In the genomic region with DNA sequence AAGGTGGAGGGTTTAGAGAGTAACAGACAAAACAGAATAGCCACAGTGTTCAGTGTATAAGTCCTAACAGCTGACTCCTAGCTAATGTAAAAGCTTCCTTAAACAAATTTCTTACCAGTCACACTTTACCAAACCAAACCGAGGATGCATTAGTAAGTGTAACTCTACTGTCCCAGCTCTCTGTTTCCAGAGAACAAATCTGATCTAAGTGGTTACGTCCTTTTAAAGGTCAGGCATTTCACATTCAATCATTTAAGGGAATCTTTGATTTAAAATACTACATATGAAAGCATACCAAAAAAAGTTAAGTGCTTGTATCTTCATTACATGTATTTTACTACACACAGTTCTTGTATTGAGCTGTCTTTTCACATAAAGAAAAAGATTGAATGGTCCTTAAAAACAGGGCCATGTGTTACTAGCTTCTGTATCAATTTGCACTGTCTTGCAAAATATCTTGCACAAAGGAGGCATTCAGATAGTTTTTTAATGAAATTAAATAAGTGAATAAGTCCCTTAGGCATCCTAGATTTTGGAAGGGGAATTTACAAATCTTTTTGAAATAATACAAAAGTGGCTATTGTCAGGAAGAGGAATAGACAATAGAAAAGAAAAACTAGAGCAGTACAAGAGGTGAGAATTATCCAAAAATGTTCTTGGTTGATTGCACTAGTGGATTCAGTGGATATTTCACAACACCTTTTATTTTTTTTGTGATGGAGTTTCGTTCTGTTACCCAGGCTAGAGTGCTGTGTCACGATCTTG, we compare ENCODE assay signal across 1 cellular context.
TF ChIP-seq lines count a peak whose summit lies in the region.

No MANE protein-coding gene starts in this region.

TF ChIP-seq in GM23338, 12 proteins besides CTCF, POLR2A, EP300 and RAD21 (continued from another document):
- TF ChIP-seq, protein P1, sequence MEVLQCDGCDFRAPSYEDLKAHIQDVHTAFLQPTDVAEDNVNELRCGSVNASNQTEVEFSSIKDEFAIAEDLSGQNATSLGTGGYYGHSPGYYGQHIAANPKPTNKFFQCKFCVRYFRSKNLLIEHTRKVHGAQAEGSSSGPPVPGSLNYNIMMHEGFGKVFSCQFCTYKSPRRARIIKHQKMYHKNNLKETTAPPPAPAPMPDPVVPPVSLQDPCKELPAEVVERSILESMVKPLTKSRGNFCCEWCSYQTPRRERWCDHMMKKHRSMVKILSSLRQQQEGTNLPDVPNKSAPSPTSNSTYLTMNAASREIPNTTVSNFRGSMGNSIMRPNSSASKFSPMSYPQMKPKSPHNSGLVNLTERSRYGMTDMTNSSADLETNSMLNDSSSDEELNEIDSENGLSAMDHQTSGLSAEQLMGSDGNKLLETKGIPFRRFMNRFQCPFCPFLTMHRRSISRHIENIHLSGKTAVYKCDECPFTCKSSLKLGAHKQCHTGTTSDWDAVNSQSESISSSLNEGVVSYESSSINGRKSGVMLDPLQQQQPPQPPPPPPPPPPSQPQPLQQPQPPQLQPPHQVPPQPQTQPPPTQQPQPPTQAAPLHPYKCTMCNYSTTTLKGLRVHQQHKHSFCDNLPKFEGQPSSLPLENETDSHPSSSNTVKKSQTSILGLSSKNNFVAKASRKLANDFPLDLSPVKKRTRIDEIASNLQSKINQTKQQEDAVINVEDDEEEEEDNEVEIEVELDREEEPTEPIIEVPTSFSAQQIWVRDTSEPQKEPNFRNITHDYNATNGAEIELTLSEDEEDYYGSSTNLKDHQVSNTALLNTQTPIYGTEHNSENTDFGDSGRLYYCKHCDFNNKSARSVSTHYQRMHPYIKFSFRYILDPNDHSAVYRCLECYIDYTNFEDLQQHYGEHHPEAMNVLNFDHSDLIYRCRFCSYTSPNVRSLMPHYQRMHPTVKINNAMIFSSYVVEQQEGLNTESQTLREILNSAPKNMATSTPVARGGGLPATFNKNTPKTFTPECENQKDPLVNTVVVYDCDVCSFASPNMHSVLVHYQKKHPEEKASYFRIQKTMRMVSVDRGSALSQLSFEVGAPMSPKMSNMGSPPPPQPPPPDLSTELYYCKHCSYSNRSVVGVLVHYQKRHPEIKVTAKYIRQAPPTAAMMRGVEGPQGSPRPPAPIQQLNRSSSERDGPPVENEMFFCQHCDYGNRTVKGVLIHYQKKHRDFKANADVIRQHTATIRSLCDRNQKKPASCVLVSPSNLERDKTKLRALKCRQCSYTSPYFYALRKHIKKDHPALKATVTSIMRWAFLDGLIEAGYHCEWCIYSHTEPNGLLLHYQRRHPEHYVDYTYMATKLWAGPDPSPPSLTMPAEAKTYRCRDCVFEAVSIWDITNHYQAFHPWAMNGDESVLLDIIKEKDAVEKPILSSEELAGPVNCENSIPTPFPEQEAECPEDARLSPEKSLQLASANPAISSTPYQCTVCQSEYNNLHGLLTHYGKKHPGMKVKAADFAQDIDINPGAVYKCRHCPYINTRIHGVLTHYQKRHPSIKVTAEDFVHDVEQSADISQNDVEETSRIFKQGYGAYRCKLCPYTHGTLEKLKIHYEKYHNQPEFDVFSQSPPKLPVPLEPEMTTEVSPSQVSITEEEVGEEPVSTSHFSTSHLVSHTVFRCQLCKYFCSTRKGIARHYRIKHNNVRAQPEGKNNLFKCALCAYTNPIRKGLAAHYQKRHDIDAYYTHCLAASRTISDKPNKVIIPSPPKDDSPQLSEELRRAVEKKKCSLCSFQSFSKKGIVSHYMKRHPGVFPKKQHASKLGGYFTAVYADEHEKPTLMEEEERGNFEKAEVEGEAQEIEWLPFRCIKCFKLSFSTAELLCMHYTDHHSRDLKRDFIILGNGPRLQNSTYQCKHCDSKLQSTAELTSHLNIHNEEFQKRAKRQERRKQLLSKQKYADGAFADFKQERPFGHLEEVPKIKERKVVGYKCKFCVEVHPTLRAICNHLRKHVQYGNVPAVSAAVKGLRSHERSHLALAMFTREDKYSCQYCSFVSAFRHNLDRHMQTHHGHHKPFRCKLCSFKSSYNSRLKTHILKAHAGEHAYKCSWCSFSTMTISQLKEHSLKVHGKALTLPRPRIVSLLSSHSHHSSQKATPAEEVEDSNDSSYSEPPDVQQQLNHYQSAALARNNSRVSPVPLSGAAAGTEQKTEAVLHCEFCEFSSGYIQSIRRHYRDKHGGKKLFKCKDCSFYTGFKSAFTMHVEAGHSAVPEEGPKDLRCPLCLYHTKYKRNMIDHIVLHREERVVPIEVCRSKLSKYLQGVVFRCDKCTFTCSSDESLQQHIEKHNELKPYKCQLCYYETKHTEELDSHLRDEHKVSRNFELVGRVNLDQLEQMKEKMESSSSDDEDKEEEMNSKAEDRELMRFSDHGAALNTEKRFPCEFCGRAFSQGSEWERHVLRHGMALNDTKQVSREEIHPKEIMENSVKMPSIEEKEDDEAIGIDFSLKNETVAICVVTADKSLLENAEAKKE (CRISPR knock-in tag; IDR thresholded peaks at IDR 0.05): no peak
- no peak for TF ChIP-seq NANOG (IDR thresholded peaks at IDR 0.05; ENCODE audit: borderline replicate concordance)
